8 cellular contexts compared by ENCODE assay signal in the genomic region with DNA sequence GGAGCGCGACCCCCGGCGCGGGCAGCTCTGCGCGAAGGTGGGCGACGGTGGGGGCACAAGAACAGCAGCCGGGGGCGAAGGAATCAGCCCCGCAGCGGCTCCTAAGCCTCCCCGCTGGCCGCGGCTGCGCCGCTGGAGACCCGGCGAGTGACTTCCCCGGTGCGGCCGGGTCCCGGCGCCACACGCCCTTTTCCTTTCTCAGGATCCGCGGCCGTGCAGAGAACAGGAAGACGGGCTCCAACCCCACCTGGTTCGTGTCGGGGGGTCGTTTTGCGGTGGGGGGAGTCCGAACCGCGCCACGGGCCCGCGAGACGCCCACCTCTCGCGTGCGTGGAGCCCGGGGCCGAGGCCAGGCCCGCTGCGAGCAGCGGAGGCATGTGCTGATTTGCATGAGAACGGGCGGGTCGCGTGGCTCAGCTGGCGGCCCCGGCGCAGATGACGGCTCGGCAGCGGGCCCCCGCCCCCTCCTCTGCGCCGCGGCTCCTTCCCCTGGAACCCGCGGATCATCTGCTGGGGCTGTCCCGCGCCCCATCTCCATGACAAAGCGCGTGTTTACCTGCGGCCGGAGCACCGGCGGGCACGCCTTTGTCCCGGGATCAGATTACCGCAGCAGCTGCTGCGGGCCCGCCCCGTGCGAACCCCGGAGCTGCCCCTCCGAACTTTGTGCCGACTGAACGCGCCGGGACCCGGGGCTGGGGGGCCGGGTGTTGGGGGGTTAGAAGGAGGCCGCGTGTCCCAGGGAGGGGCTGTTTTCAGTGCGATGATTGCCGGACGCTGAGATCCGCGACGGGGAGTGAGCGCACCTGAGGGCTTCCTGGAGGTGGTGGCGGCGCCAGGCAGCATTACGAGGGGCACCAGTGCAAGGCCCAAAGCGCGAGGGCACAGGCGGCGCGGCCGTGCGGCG. TPM values are rescaled to one million over a fixed set of nuclear protein-coding genes. Genes with fewer than 3 reads are reported as not detected.
A peak's percentile ranks its signal among the peaks of the same experiment; 100 is the strongest.
DNase-seq lines count a peak whose midpoint lies in the region; ATAC-seq and TF ChIP-seq lines count a peak whose summit lies in the region.

No MANE protein-coding gene starts in this region.

- peaks cover 76 to 96% (median 87%) of the 10 kb centered on the region in 3 donors for H3K27me3 Mint-ChIP-seq in CD14-positive monocyte (ENCODE audit: low read depth in 3 of 3)
- H3K27me3 Mint-ChIP-seq in T-helper 17 cell, result peaks cover 62% of the 10 kb centered on the region

- H3K36me3 ChIP-seq in tibial artery, result no peaks in the 10 kb centered on the region

- peak; percentile 54 for ATAC-seq in GM19372 (IDR thresholded peaks at IDR 0.05; ENCODE audit: low read depth, unreplicated experiment)
- peak; percentile 40 for ATAC-seq in HG03460 (IDR thresholded peaks at IDR 0.05; ENCODE audit: unreplicated experiment)
- peak; percentile 57 for ATAC-seq in T-helper 17 cell

- H3K4me3 ChIP-seq in dorsolateral prefrontal cortex (peak overlapping the region; percentile 35 to 73 (median 56)), tibial artery (peak overlapping the region; percentile 40 to 58)

- no peak for DNase-seq in CD14-positive monocyte (ENCODE audit: low spot score)
- DNase-seq in T-helper 17 cell, result peak in 2 of 3 donors; percentile 33 to 36
- DNase-seq in dorsolateral prefrontal cortex, result peak in 3 of 10 donors; percentile 29 to 59 (median 51)
- DNase-seq in midbrain (lab: John Stamatoyannopoulos, UW), result peak; percentile 6
- DNase-seq in tibial artery, result peak in 1 of 2 donors; percentile 65
- DNase-seq in KG1 (lab: John Stamatoyannopoulos, UW), result no peak

- intact Hi-C loops in CD14-positive monocyte (cut with micrococcal nuclease), result no loop called here
- intact Hi-C loops in dorsolateral prefrontal cortex (cut with DNase I), result loop anchor here (5.0 to 10.0 kb wide), 3 partner anchors 77 to 239 kb away; no protein-coding TSS in a partner anchor
- intact Hi-C loops in tibial artery (cut with DNase I; ENCODE audit: low total_unique reads), result no loop called here

- H3K27ac ChIP-seq in dorsolateral prefrontal cortex (peak overlapping the region in 45 of 59 donors; percentile 17 to 98 (median 92)), tibial artery (no peak overlapping the region)

- H3K36me3 Mint-ChIP-seq in CD14-positive monocyte (peaks cover 0 to 16% of the 10 kb centered on the region in 2 donors), T-helper 17 cell (ENCODE audit: low read depth) (no peaks in the 10 kb centered on the region)

- H3K27ac Mint-ChIP-seq in CD14-positive monocyte (peak overlapping the region in 1 of 7 donors; percentile 78), T-helper 17 cell (no peak overlapping the region)

- H3K4me3 Mint-ChIP-seq in CD14-positive monocyte (peak overlapping the region; percentile 78 to 92), T-helper 17 cell (peak overlapping the region; percentile 85)

- TF ChIP-seq CTCF in CD14-positive monocyte (IDR thresholded peaks at IDR 0.05), result no peak
- TF ChIP-seq CTCF in dorsolateral prefrontal cortex (IDR thresholded peaks at IDR 0.05 in 54 of 56, conservative IDR thresholded peaks at IDR 0.05 in 2 of 56; ENCODE audit: low read depth in 1 of 56, partially characterized antibody in 56 of 56), result no peak
- TF ChIP-seq CTCF in tibial artery (IDR thresholded peaks at IDR 0.05), result no peak

- H3K9me3 ChIP-seq in T-helper 17 cell (ENCODE audit: control insufficient read depth, low read length, poor library complexity, severe bottlenecking), result no peaks in the 10 kb centered on the region
- no peaks in the 10 kb centered on the region for H3K9me3 ChIP-seq in tibial artery

- peaks cover 55% of the 10 kb centered on the region for H3K4me1 Mint-ChIP-seq in CD14-positive monocyte
- peaks cover 30% of the 10 kb centered on the region for H3K4me1 Mint-ChIP-seq in T-helper 17 cell

- H3K27me3 ChIP-seq in dorsolateral prefrontal cortex (peaks cover 0 to 64% (median 32%) of the 10 kb centered on the region in 45 donors), tibial artery (peaks cover 10 to 84% of the 10 kb centered on the region in 2 donors)

- peaks cover 0 to 59% (median 47%) of the 10 kb centered on the region in 4 donors for H3K4me1 ChIP-seq in tibial artery

- H3K9me3 Mint-ChIP-seq in CD14-positive monocyte, result peaks cover 2 to 35% (median 18%) of the 10 kb centered on the region in 7 donors

RNA-seq across cellular contexts. Expression of a gene that starts 4.9 kb away (rescaled TPM):
- polyA plus RNA-seq in CD14-positive monocyte, result not detected
- total RNA-seq in T-helper 17 cell (1 to 10 TPM; 1.3 to 2.7 TPM), dorsolateral prefrontal cortex (10 to 100 TPM in 104 of 120 experiments, 1 to 10 TPM in 16; 4.7 to 47.2 (median 15.7) TPM)

RNA-seq across cellular contexts. Expression of a gene that starts 10.8 kb away (rescaled TPM):
- polyA plus RNA-seq in CD14-positive monocyte, result 10 to 100 TPM; 11.2 to 20.2 TPM
- 10 to 100 TPM; 25.1 to 28.1 TPM for total RNA-seq in T-helper 17 cell
- 10 to 100 TPM; 37.3 to 72.0 (median 55.7) TPM for total RNA-seq in dorsolateral prefrontal cortex

Comparison
In these comparisons a context has a peak if more than half of its experiments do, and no peak if none do; other contexts are left out.
1. DNase-seq: peak in T-helper 17 cell (2 of 3) and midbrain (single experiment); none in CD14-positive monocyte (single experiment) and KG1 (single experiment).
2. H3K27ac ChIP-seq: peak in dorsolateral prefrontal cortex (45 of 59); none in tibial artery (0 of 2).
3. intact Hi-C loops: an anchor here in dorsolateral prefrontal cortex (5.0 to 10.0 kb wide); none called in CD14-positive monocyte and tibial artery.
4. Peak in every context shown above with its lines, with median percentiles within 50 percentile points of each other: ATAC-seq.